2 cellular contexts compared by ENCODE assay signal in genomic region chr12:54211920-54212319, GRCh38.
TF ChIP-seq lines count a peak whose summit lies in the region.

No MANE protein-coding gene starts in this region.

TF ChIP-seq in HEK293, 187 proteins besides CTCF, POLR2A, EP300 and RAD21 (continued from another document and continues in another):
- no peak for TF ChIP-seq GLIS2 (tag by site-specific recombination; IDR thresholded peaks at IDR 0.05)
- TF ChIP-seq ZNF175 (tag by site-specific recombination; IDR thresholded peaks at IDR 0.05) = 0 out of 2 replicates have a peak, but pooled peaks have one; percentile 85
- TF ChIP-seq ZNF169 (tag by site-specific recombination; IDR thresholded peaks at IDR 0.05) = no peak
- TF ChIP-seq ZNF362 (tag by site-specific recombination; IDR thresholded peaks at IDR 0.05) = no peak
- no peak for TF ChIP-seq ZNF513 (tag by site-specific recombination; IDR thresholded peaks at IDR 0.05)
- peak; percentile 100 for TF ChIP-seq ZSCAN4 (tag by site-specific recombination; IDR thresholded peaks at IDR 0.05)
- TF ChIP-seq ZNF157 (tag by site-specific recombination; IDR thresholded peaks at IDR 0.05) = peak; percentile 38; the same call in 1 of the 2 replicates
- peak; percentile 90 for TF ChIP-seq ZNF18 (tag by site-specific recombination; IDR thresholded peaks at IDR 0.05)
- peak; percentile 91; the same call in 1 of the 2 replicates for TF ChIP-seq ZNF311 (tag by site-specific recombination; IDR thresholded peaks at IDR 0.05; ENCODE audit: borderline replicate concordance)
- TF ChIP-seq KLF9 (tag by site-specific recombination; IDR thresholded peaks at IDR 0.05; ENCODE audit: low read depth) = no peak
- peak; percentile 37; the same call in 1 of the 2 replicates for TF ChIP-seq ZNF398 (tag by site-specific recombination; IDR thresholded peaks at IDR 0.05)
- no peak for TF ChIP-seq ZNF529 (tag by site-specific recombination; IDR thresholded peaks at IDR 0.05; ENCODE audit: insufficient replicate concordance)
- TF ChIP-seq TRIM28 (IDR thresholded peaks at IDR 0.05; ENCODE audit: borderline replicate concordance, low read length) = no peak
- no peak for TF ChIP-seq ZNF677 (tag by site-specific recombination; IDR thresholded peaks at IDR 0.05)
- no peak for TF ChIP-seq KLF7 (tag by site-specific recombination; IDR thresholded peaks at IDR 0.05; ENCODE audit: borderline replicate concordance)
- TF ChIP-seq REPIN1 (tag by site-specific recombination; IDR thresholded peaks at IDR 0.05; ENCODE audit: low read depth) = no peak
- no peak for TF ChIP-seq ZNF571 (tag by site-specific recombination; IDR thresholded peaks at IDR 0.05)
- TF ChIP-seq ZBTB48 (tag by site-specific recombination; IDR thresholded peaks at IDR 0.05) = no peak
- no peak for TF ChIP-seq ZNF112 (tag by site-specific recombination; IDR thresholded peaks at IDR 0.05)
- TF ChIP-seq BCL6B (tag by site-specific recombination; IDR thresholded peaks at IDR 0.05) = no peak

TF ChIP-seq in K562, 482 proteins besides CTCF, POLR2A, EP300 and RAD21 (continued from another document and continues in another):
- TF ChIP-seq ZNF518B (CRISPR knock-in tag; IDR thresholded peaks at IDR 0.05) = no peak
- TF ChIP-seq ZBTB2 (IDR thresholded peaks at IDR 0.05) = peak; percentile 38; the same call in 1 of the 2 replicates
- TF ChIP-seq RBM14 (IDR thresholded peaks at IDR 0.05; ENCODE audit: borderline replicate concordance, insufficient read depth, low read depth, low read length) = no peak
- no peak for TF ChIP-seq SAFB (IDR thresholded peaks at IDR 0.05; ENCODE audit: borderline replicate concordance, low read depth, low read length)
- TF ChIP-seq ZBTB43 (CRISPR knock-in tag; IDR thresholded peaks at IDR 0.05) = peak; percentile 96
- no peak for TF ChIP-seq ILK (tag; IDR thresholded peaks at IDR 0.05; ENCODE audit: borderline replicate concordance, low read depth)
- no peak for TF ChIP-seq SRSF9 (IDR thresholded peaks at IDR 0.05; ENCODE audit: borderline replicate concordance, low read depth, low read length)
- peak; percentile 82; the same call in 1 of the 2 replicates for TF ChIP-seq HBP1 (CRISPR knock-in tag; IDR thresholded peaks at IDR 0.05)
- TF ChIP-seq SREBF1 (IDR thresholded peaks at IDR 0.05; ENCODE audit: borderline replicate concordance, low read depth, low read length) = no peak
- TF ChIP-seq ZFX (CRISPR knock-in tag; IDR thresholded peaks at IDR 0.05) = no peak
- TF ChIP-seq ZKSCAN3 (CRISPR knock-in tag; IDR thresholded peaks at IDR 0.05) = no peak
- no peak for TF ChIP-seq TFAP4 (CRISPR knock-in tag; IDR thresholded peaks at IDR 0.05; ENCODE audit: borderline replicate concordance)
- TF ChIP-seq SMARCA4 (IDR thresholded peaks at IDR 0.05) = no peak
- no peak for TF ChIP-seq THRA (IDR thresholded peaks at IDR 0.05)
- no peak for TF ChIP-seq ZNF639 (CRISPR knock-in tag; conservative IDR thresholded peaks at IDR 0.05 in 1 of 2, IDR thresholded peaks at IDR 0.05 in 1 of 2)
- no peak for TF ChIP-seq HLTF (IDR thresholded peaks at IDR 0.05)
- TF ChIP-seq ELF4 (CRISPR knock-in tag; IDR thresholded peaks at IDR 0.05) = peak; percentile 83
- no peak for TF ChIP-seq KAT7 (CRISPR knock-in tag; IDR thresholded peaks at IDR 0.05; ENCODE audit: borderline replicate concordance)
- TF ChIP-seq RERE (CRISPR knock-in tag; IDR thresholded peaks at IDR 0.05; ENCODE audit: borderline replicate concordance) = no peak
- no peak for TF ChIP-seq RBFOX2 (IDR thresholded peaks at IDR 0.05; ENCODE audit: low read depth, low read length)
- no peak for TF ChIP-seq JUND (IDR thresholded peaks at IDR 0.05; ENCODE audit: borderline replicate concordance, low read depth, low read length)
- TF ChIP-seq JUND (tag; IDR thresholded peaks at IDR 0.05; ENCODE audit: borderline replicate concordance, low read depth, low read length) = no peak
- no peak for TF ChIP-seq SLC30A9 (CRISPR knock-in tag; IDR thresholded peaks at IDR 0.05)
- TF ChIP-seq BRF2 (IDR thresholded peaks at IDR 0.05; ENCODE audit: borderline replicate concordance, insufficient read depth, insufficient read length) = no peak
- no peak for TF ChIP-seq ZNF707 (CRISPR knock-in tag; conservative IDR thresholded peaks at IDR 0.05)
- TF ChIP-seq CBFB (CRISPR knock-in tag; IDR thresholded peaks at IDR 0.05) = no peak
- peak in 1 of 2 experiments; percentile 25; a peak in 1 of 4 replicates for TF ChIP-seq KDM1A (IDR thresholded peaks at IDR 0.05)
- 0 out of 2 replicates have a peak, but pooled peaks have one; percentile 69 for TF ChIP-seq LARP7 (IDR thresholded peaks at IDR 0.05)
- no peak for TF ChIP-seq GTF2E2 (tag; IDR thresholded peaks at IDR 0.05)
